26 cellular contexts compared by ENCODE assay signal in genomic region chr4:38332699-38333098, GRCh38.
"Had no signal": no experiment of that assay in that cellular context is flagged by ENCODE, and none has a peak within 500 bp of the region (broad histone marks: within the 10 kb centered on the region; RNA-seq: fewer than 3 reads in every experiment).

No MANE protein-coding gene starts in this region.

- ATAC-seq: activated CD4-positive, CD25-positive, alpha-beta regulatory T cell treated with anti-CD3 and anti-CD28 coated beads, Interleukin-2, amount 50 U/mL, for 24 hours; activated T-cell treated with anti-CD3 and anti-CD28 coated beads, Interleukin-2, amount 50 U/mL, for 72 hours; left lung; psoas muscle; T-cell had no signal

- H3K9me3 Mint-ChIP-seq: type B pancreatic cell had no signal

- H3K27me3 ChIP-seq: hepatocyte, left lung, neural progenitor cell, sigmoid colon, spleen, testis, vagina had no signal

- H2AFZ ChIP-seq: hepatocyte, neural progenitor cell had no signal

- H3K4me3 ChIP-seq: hepatocyte, left lung, neural progenitor cell, psoas muscle, sigmoid colon, spleen, testis, vagina had no signal

- H3K27ac Mint-ChIP-seq: activated CD4-positive, alpha-beta memory T cell treated with anti-CD3 and anti-CD28 coated beads, Interleukin-2, amount 10 ng/mL, durations not matched to agents 7 days and 5 days; activated CD4-positive, alpha-beta T cell treated with anti-CD3 and anti-CD28 coated beads, Interleukin-2, amount 10 ng/mL, durations not matched to agents 24 days and 14 days; activated naive CD4-positive, alpha-beta T cell treated with anti-CD3 and anti-CD28 coated beads for 36 hours; activated naive CD8-positive, alpha-beta T cell treated with anti-CD3 and anti-CD28 coated beads, Interleukin-2, amount 10 ng/mL, durations not matched to agents 7 days and 5 days; immature natural killer cell; neural progenitor cell; T-cell; T-helper 2 cell treated with Interferon-gamma antibody and Interleukin-4, amounts not matched to agents 5 μg/mL and 100 μg/mL, for 36 hours; type B pancreatic cell had no signal

- H3K79me2 ChIP-seq: hepatocyte had no signal

- H3K9me3 ChIP-seq: psoas muscle, sigmoid colon, testis, vagina had no signal

- H3K4me1 ChIP-seq: psoas muscle, testis, vagina had no signal

- H3K36me3 ChIP-seq: left lung, neural progenitor cell, sigmoid colon, spleen, vagina had no signal

- H3K36me3 Mint-ChIP-seq: neural progenitor cell, type B pancreatic cell had no signal

- H3K4me2 ChIP-seq: hepatocyte, neural progenitor cell had no signal

- H3K27ac ChIP-seq: hepatocyte, left lung, neural progenitor cell, psoas muscle, sigmoid colon, testis, vagina had no signal

- H3K27me3 Mint-ChIP-seq: activated naive CD8-positive, alpha-beta T cell treated with anti-CD3 and anti-CD28 coated beads, Interleukin-2, amount 10 ng/mL, durations not matched to agents 7 days and 5 days; T-cell; type B pancreatic cell had no signal

- H3K4me3 Mint-ChIP-seq: activated CD4-positive, alpha-beta memory T cell treated with anti-CD3 and anti-CD28 coated beads, Interleukin-2, amount 10 ng/mL, durations not matched to agents 7 days and 5 days; activated CD4-positive, alpha-beta T cell treated with anti-CD3 and anti-CD28 coated beads, Interleukin-2, amount 10 ng/mL, durations not matched to agents 24 days and 14 days; activated naive CD4-positive, alpha-beta T cell treated with anti-CD3 and anti-CD28 coated beads for 36 hours; activated naive CD8-positive, alpha-beta T cell treated with anti-CD3 and anti-CD28 coated beads, Interleukin-2, amount 10 ng/mL, durations not matched to agents 7 days and 5 days; activated T-cell treated with anti-CD3 and anti-CD28 coated beads, Interleukin-2, amount 50 U/mL, for 72 hours; immature natural killer cell; neural progenitor cell; T-cell; T-helper 2 cell treated with Interferon-gamma antibody and Interleukin-4, amounts not matched to agents 5 μg/mL and 100 μg/mL, for 36 hours; type B pancreatic cell had no signal

- DNase-seq: activated CD4-positive, alpha-beta memory T cell treated with anti-CD3 and anti-CD28 coated beads, Interleukin-2, amount 10 ng/mL, durations not matched to agents 7 days and 5 days; activated CD4-positive, alpha-beta T cell treated with anti-CD3 and anti-CD28 coated beads, Interleukin-2, amount 10 ng/mL, durations not matched to agents 24 days and 14 days; activated effector memory CD4-positive, alpha-beta T cell treated with Interleukin-2 at 50 U/mL for 16 hours; activated naive CD4-positive, alpha-beta T cell treated with anti-CD3 and anti-CD28 coated beads for 36 hours; activated naive CD8-positive, alpha-beta T cell treated with anti-CD3 and anti-CD28 coated beads, Interleukin-2, amount 10 ng/mL, durations not matched to agents 7 days and 5 days; activated T-cell treated with anti-CD3 and anti-CD28 coated beads, Interleukin-2, amount 50 U/mL, for 72 hours; effector CD8-positive, alpha-beta T cell; foreskin melanocyte; glutamatergic neuron; immature natural killer cell; left lung; mammary epithelial cell; midbrain; psoas muscle; sigmoid colon; spleen; stimulated activated CD4-positive, alpha-beta T cell treated with anti-CD3 and anti-CD28 coated beads, Interleukin-4, amount 100 ng/mL, for 1 hour; stimulated activated naive CD4-positive, alpha-beta T cell; T-cell; testis had no signal
